In genomic region chr16:20898938-20899502, GRCh38 we compare ENCODE assay signal across 8 cellular contexts.
DNase-seq lines count a peak whose midpoint lies in the region; ATAC-seq and TF ChIP-seq lines count a peak whose summit lies in the region.

No MANE protein-coding gene starts in this region.

- peak overlapping the region; percentile 92 to 98 for H3K4me3 ChIP-seq in mucosa of rectum (ENCODE audit: low read length in 2 of 2)

- peaks cover 24% of the 10 kb centered on the region for H3K36me3 Mint-ChIP-seq in central memory CD8-positive, alpha-beta T cell (ENCODE audit: insufficient read depth)

- DNase-seq in ACHN (peak; percentile 78), posterior cingulate gyrus (no peak)
- DNase-seq in central memory CD8-positive, alpha-beta T cell (ENCODE audit: low spot score in 2 of 2) = no peak
- DNase-seq in activated CD4-positive, alpha-beta T cell treated with anti-CD3 and anti-CD28 coated beads for 48 hours = no peak

- peak overlapping the region in 1 of 2 donors; percentile 71 for H3K9ac ChIP-seq in mucosa of rectum (ENCODE audit: low read depth in 1 of 2, low read length in 2 of 2)

- H3K36me3 ChIP-seq in KOPT-K1 (ENCODE audit: insufficient read depth, low read length) (peaks cover 5% of the 10 kb centered on the region; the same call in 1 of the 2 replicates), mucosa of rectum (ENCODE audit: control insufficient read depth in 2 of 2, insufficient read depth in 2 of 2, low read length in 2 of 2) (peaks cover 4 to 10% of the 10 kb centered on the region in 2 donors)

- H3K27me3 ChIP-seq in mucosa of rectum (ENCODE audit: control insufficient read depth in 2 of 2, insufficient read depth in 2 of 2, low read length in 2 of 2) = no peaks in the 10 kb centered on the region

- H3K9me3 Mint-ChIP-seq in central memory CD8-positive, alpha-beta T cell = no peaks in the 10 kb centered on the region

- H3K4me1 ChIP-seq in mucosa of rectum (ENCODE audit: control insufficient read depth in 2 of 2, insufficient read depth in 2 of 2, low read length in 2 of 2) = peaks cover 19 to 20% of the 10 kb centered on the region in 2 donors

- peak overlapping the region; percentile 91 for H3K4me3 Mint-ChIP-seq in central memory CD8-positive, alpha-beta T cell

- H3K27ac ChIP-seq in KOPT-K1 (ENCODE audit: low read depth, low read length, poor library complexity, severe bottlenecking) (peak overlapping the region; percentile 82), mucosa of rectum (ENCODE audit: low read depth in 2 of 2, low read length in 2 of 2) (peak overlapping the region; percentile 95)

- H3K4me1 Mint-ChIP-seq in central memory CD8-positive, alpha-beta T cell = peaks cover 60% of the 10 kb centered on the region

- H3K27ac Mint-ChIP-seq in central memory CD8-positive, alpha-beta T cell (ENCODE audit: low read depth) = peak overlapping the region; percentile 99

- no peaks in the 10 kb centered on the region for H3K9me3 ChIP-seq in KOPT-K1 (ENCODE audit: insufficient read depth, low read length, poor library complexity, severe bottlenecking)
- no peaks in the 10 kb centered on the region for H3K9me3 ChIP-seq in mucosa of rectum (ENCODE audit: control insufficient read depth in 2 of 2, low read length in 2 of 2)

- TF ChIP-seq POLR2A in GM18505 (IDR thresholded peaks at IDR 0.05; ENCODE audit: borderline replicate concordance, extremely low read depth, insufficient read depth, insufficient read length) = no peak

- no peak for ATAC-seq in central memory CD8-positive, alpha-beta T cell (replicated peaks; ENCODE audit: extremely low read depth, poor library complexity, severe bottlenecking)
- ATAC-seq in GM18505 (IDR thresholded peaks at IDR 0.05; ENCODE audit: unreplicated experiment) (no peak), HG02623 (IDR thresholded peaks at IDR 0.05; ENCODE audit: unreplicated experiment) (no peak)

- intact Hi-C loops in posterior cingulate gyrus (cut with DNase I) = no loop called here

- in situ Hi-C loops in ACHN (cut with HindIII; ENCODE audit: low pct_ligation_motif_present, low pct_unique_long_range_greater_than_20kb, low sequenced_read_pairs) = no loop called here

- no peaks in the 10 kb centered on the region for H3K27me3 Mint-ChIP-seq in central memory CD8-positive, alpha-beta T cell
